In genomic region chr6:11659757-11660156, GRCh38 we compare ENCODE assay signal across 23 cellular contexts.
DNase-seq lines count a peak whose midpoint lies in the region; ATAC-seq and TF ChIP-seq lines count a peak whose summit lies in the region.
"Had no signal": no experiment of that assay in that cellular context is flagged by ENCODE, and none has a peak within 500 bp of the region (broad histone marks: within the 10 kb centered on the region; RNA-seq: fewer than 3 reads in every experiment).

No MANE protein-coding gene starts in this region.

- H3K9me2 ChIP-seq in GM23338 (ENCODE audit: insufficient read depth) = peaks cover 20% of the 10 kb centered on the region; the same call in 1 of the 2 replicates

- H3K4me2 ChIP-seq in GM23338 = no peak overlapping the region

- no peaks in the 10 kb centered on the region for H3F3A ChIP-seq in GM23338 (replicated peaks; ENCODE audit: low read depth)

- no peak overlapping the region for H3K27ac Mint-ChIP-seq in GM23338
- H3K27ac Mint-ChIP-seq: CD4-positive, CD25-positive, alpha-beta regulatory T cell; CD8-positive, alpha-beta memory T cell; IgD-negative memory B cell had no signal

- DNase-seq in GM06990 (ENCODE audit: extremely low read depth, insufficient read length) (peak; percentile 23), GM12864 (ENCODE audit: low read depth) (peak; percentile 25), GM23338 (ENCODE audit: low spot score) (no peak), islet precursor cell (peak; percentile 5), HuH-7 (ENCODE audit: low spot score) (no peak), GM10248 (ENCODE audit: extremely low spot score) (no peak), T-helper 9 cell (no peak)
- DNase-seq: ACHN; BE2C; C1 segment of cervical spinal cord; CD4-positive, CD25-positive, alpha-beta regulatory T cell; CD8-positive, alpha-beta memory T cell; COR-L47; DMS 273 treated with DMSO at 0.1 percent for 48 hours; DMS53; DND-41; EL; HCEC 1CT; Kasumi-1; KG1 had no signal

- POLR2A ChIA-PET in GM10248 (lab: Yijun Ruan, JAX) = no interaction called here

- H3K27ac ChIP-seq in GM23338 (ENCODE audit: low read depth) = no peak overlapping the region
- H3K27ac ChIP-seq: HL-60 had no signal

- no peak overlapping the region for H3K4me3 ChIP-seq in GM06990 (replicated peaks; ENCODE audit: low read depth, low read length)
- H3K4me3 ChIP-seq in GM12864 (ENCODE audit: low read depth, low read length) = no peak overlapping the region
- H3K4me3 ChIP-seq in GM23338 = no peak overlapping the region

- peaks cover 6% of the 10 kb centered on the region; the same call in 2 of the 3 replicates for H3K9me3 Mint-ChIP-seq in GM23338
- H3K9me3 Mint-ChIP-seq: CD8-positive, alpha-beta memory T cell had no signal

- CTCF ChIA-PET in GM10248 (lab: Yijun Ruan, JAX) = interaction anchor here (1.1 to 1.6 kb wide), 3 partner anchors 9 to 51 kb away, joined by 3 read pairs; no protein-coding TSS in a partner anchor

- H3K27me3 Mint-ChIP-seq in GM23338 (ENCODE audit: insufficient read depth, low read depth, poor library complexity) = peaks cover 9% of the 10 kb centered on the region

- H3K36me3 ChIP-seq in GM06990 (ENCODE audit: control insufficient read depth, insufficient read depth, low read length) (no peaks in the 10 kb centered on the region), GM23338 (ENCODE audit: insufficient read depth) (no peaks in the 10 kb centered on the region)
- H3K36me3 ChIP-seq: BE2C had no signal

- TF ChIP-seq CTCF in GM06990 (IDR thresholded peaks at IDR 0.05; ENCODE audit: insufficient read depth, low read length, poor library complexity, severe bottlenecking) (no peak), GM12864 (IDR thresholded peaks at IDR 0.05; ENCODE audit: low read depth, low read length, missing control alignments) (no peak), GM23338 (conservative IDR thresholded peaks at IDR 0.05; ENCODE audit: low read depth in 2 of 2) (no peak), GM10248 (IDR thresholded peaks at IDR 0.05; ENCODE audit: control extremely low read depth, extremely low read depth, low read depth, missing control alignments) (no peak)

- H4K20me1 ChIP-seq in GM23338 (replicated peaks; ENCODE audit: insufficient read depth) = no peaks in the 10 kb centered on the region

- peaks cover 16% of the 10 kb centered on the region for H3K4me1 Mint-ChIP-seq in GM23338

- no peaks in the 10 kb centered on the region for H3K27me3 ChIP-seq in GM06990 (replicated peaks; ENCODE audit: control insufficient read depth, insufficient read depth, low read length)
- no peaks in the 10 kb centered on the region for H3K27me3 ChIP-seq in GM23338 (ENCODE audit: insufficient read depth)

- no peak overlapping the region for H3K4me3 Mint-ChIP-seq in GM23338
- H3K4me3 Mint-ChIP-seq: CD4-positive, CD25-positive, alpha-beta regulatory T cell; CD8-positive, alpha-beta memory T cell; IgD-negative memory B cell had no signal

- H3K36me3 Mint-ChIP-seq in GM23338 (ENCODE audit: low read depth) = peaks cover 2% of the 10 kb centered on the region; the same call in 1 of the 3 replicates
- H3K36me3 Mint-ChIP-seq: CD4-positive, CD25-positive, alpha-beta regulatory T cell; CD8-positive, alpha-beta memory T cell; IgD-negative memory B cell had no signal

- ATAC-seq in GM23338 (no peak), HG03565 (IDR thresholded peaks at IDR 0.05; ENCODE audit: unreplicated experiment) (no peak)

- H3K79me2 ChIP-seq in GM23338 (replicated peaks; ENCODE audit: insufficient read depth) = no peaks in the 10 kb centered on the region

- H2AFZ ChIP-seq in GM23338 = 0 out of 2 replicates have a peak overlapping the region, but pooled peaks have one; percentile 35

- H3K4me1 ChIP-seq in GM23338 (ENCODE audit: insufficient read depth) = peaks cover 15% of the 10 kb centered on the region
- H3K4me1 ChIP-seq: BE2C had no signal

TF ChIP-seq in GM23338, 12 proteins besides CTCF, POLR2A, EP300 and RAD21:
- TF ChIP-seq STAT1 (IDR thresholded peaks at IDR 0.05; ENCODE audit: unreplicated experiment) (no peak), ZNF114 (CRISPR knock-in tag; IDR thresholded peaks at IDR 0.05) (no peak), EZH2 (IDR thresholded peaks at IDR 0.05; ENCODE audit: low read depth, unreplicated experiment) (no peak), ZNF462 (CRISPR knock-in tag; IDR thresholded peaks at IDR 0.05) (no peak), POLR2AphosphoS5 (IDR thresholded peaks at IDR 0.05; ENCODE audit: low read depth) (no peak), NANOG (IDR thresholded peaks at IDR 0.05; ENCODE audit: borderline replicate concordance) (no peak)
- TF ChIP-seq, protein P1, sequence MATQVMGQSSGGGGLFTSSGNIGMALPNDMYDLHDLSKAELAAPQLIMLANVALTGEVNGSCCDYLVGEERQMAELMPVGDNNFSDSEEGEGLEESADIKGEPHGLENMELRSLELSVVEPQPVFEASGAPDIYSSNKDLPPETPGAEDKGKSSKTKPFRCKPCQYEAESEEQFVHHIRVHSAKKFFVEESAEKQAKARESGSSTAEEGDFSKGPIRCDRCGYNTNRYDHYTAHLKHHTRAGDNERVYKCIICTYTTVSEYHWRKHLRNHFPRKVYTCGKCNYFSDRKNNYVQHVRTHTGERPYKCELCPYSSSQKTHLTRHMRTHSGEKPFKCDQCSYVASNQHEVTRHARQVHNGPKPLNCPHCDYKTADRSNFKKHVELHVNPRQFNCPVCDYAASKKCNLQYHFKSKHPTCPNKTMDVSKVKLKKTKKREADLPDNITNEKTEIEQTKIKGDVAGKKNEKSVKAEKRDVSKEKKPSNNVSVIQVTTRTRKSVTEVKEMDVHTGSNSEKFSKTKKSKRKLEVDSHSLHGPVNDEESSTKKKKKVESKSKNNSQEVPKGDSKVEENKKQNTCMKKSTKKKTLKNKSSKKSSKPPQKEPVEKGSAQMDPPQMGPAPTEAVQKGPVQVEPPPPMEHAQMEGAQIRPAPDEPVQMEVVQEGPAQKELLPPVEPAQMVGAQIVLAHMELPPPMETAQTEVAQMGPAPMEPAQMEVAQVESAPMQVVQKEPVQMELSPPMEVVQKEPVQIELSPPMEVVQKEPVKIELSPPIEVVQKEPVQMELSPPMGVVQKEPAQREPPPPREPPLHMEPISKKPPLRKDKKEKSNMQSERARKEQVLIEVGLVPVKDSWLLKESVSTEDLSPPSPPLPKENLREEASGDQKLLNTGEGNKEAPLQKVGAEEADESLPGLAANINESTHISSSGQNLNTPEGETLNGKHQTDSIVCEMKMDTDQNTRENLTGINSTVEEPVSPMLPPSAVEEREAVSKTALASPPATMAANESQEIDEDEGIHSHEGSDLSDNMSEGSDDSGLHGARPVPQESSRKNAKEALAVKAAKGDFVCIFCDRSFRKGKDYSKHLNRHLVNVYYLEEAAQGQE (IDR thresholded peaks at IDR 0.05; ENCODE audit: unreplicated experiment) = no peak

Comparison
In these comparisons a context has a peak if more than half of its experiments do, and no peak if none do; other contexts are left out.
1. DNase-seq: peak in GM06990 (single experiment), GM12864 (single experiment) and islet precursor cell (single experiment); none in GM23338 (single experiment), HuH-7 (single experiment), GM10248 (single experiment) and T-helper 9 cell (single experiment).